ENCODE assay signal across 15 cellular contexts in the genomic region with DNA sequence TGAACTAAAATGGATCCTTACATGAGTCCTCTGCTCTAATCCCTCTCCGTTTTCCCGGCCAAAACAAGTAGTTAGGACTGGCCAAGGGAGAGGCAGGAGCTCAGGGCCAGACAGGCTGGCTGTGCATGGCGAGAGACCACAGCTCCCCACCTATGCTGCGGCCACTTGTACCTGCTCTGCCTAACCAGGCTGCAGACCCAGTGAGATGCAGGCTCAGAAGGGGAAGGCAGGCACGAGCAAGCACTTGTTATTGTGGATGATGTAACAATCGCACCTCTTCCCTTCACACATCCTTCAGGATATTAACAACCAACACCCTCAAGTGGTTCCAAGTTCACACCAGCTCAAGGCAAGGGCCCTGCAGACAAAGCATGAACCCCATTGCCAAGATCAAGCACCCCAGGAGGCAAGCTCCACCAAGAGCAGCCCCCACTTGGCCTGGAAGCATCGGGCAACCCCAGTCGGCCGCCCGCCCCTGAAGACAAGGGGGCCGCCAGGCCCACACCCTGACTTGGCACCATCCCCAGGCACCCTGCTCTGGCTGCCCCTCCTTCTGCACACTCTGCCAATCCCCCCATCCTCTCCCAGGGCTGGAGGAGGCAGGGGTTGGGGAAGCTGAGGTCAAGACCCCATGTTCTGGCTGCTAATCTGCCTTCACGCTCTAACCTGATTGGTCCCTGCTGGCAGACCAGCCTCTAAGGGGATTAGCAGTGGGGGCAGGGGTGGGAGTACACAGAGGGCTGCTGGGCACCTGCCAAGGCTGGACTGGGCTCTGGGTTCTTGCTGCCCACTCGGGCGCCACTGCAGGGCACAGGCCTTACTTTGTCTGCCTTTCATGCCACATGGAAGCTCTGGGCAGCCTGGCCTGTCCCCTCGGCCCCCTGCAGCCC.
"Had no signal": no experiment of that assay in that cellular context is flagged by ENCODE, and none has a peak within 500 bp of the region (broad histone marks: within the 10 kb centered on the region; RNA-seq: fewer than 3 reads in every experiment).

No MANE protein-coding gene starts in this region.

- H3K27me3 ChIP-seq: breast epithelium had no signal

- H3K36me3 ChIP-seq: breast epithelium, pancreas, thoracic aorta had no signal

- H3K4me3 ChIP-seq: breast epithelium, pancreas, thoracic aorta had no signal

- H3K9me3 Mint-ChIP-seq: memory B cell had no signal

- DNase-seq: activated CD4-positive, alpha-beta T cell treated with anti-CD3 and anti-CD28 coated beads, Interleukin-2, amount 50 U/mL, for 4 hours; activated CD4-positive, CD25-positive, alpha-beta regulatory T cell treated with anti-CD3 and anti-CD28 coated beads, Interleukin-2, amount 50 U/mL, for 72 hours; activated CD8-positive, alpha-beta memory T cell treated with anti-CD3 and anti-CD28 coated beads, Interleukin-2, amount 10 ng/mL, durations not matched to agents 7 days and 5 days; activated effector memory CD4-positive, alpha-beta T cell treated with Interleukin-2 at 50 U/mL for 16 hours; activated T-cell treated with anti-CD3 and anti-CD28 coated beads, Interleukin-2, amount 50 U/mL, for 24 hours; foreskin keratinocyte; stimulated activated CD4-positive, alpha-beta T cell treated with anti-CD3 and anti-CD28 coated beads, Interleukin-4, amount 100 ng/mL, for 4 hours; stimulated activated naive CD8-positive, alpha-beta T cell treated with anti-CD3 and anti-CD28 coated beads, Interleukin-15, amount 100 ng/mL, for 72 hours had no signal

- ATAC-seq: activated CD8-positive, alpha-beta memory T cell treated with anti-CD3 and anti-CD28 coated beads, Interleukin-2, amount 10 ng/mL, durations not matched to agents 7 days and 5 days; foreskin keratinocyte; left lobe of liver; stimulated activated naive CD8-positive, alpha-beta T cell treated with anti-CD3 and anti-CD28 coated beads, Interleukin-15, amount 100 ng/mL, for 72 hours had no signal

- H3K36me3 Mint-ChIP-seq: activated naive CD8-positive, alpha-beta T cell; memory B cell had no signal

- H3K27ac Mint-ChIP-seq: activated CD8-positive, alpha-beta memory T cell treated with anti-CD3 and anti-CD28 coated beads, Interleukin-2, amount 10 ng/mL, durations not matched to agents 7 days and 5 days; activated naive CD8-positive, alpha-beta T cell; activated T-cell treated with anti-CD3 and anti-CD28 coated beads, Interleukin-2, amount 50 U/mL, for 24 hours; memory B cell; stimulated activated naive CD8-positive, alpha-beta T cell treated with anti-CD3 and anti-CD28 coated beads, Interleukin-15, amount 100 ng/mL, for 72 hours; T-helper 2 cell treated with Interferon-gamma antibody and Interleukin-4, amounts not matched to agents 5 μg/mL and 100 μg/mL, for 36 hours had no signal

- H3K4me3 Mint-ChIP-seq: activated CD8-positive, alpha-beta memory T cell treated with anti-CD3 and anti-CD28 coated beads, Interleukin-2, amount 10 ng/mL, durations not matched to agents 7 days and 5 days; activated naive CD8-positive, alpha-beta T cell; activated T-cell treated with anti-CD3 and anti-CD28 coated beads, Interleukin-2, amount 50 U/mL, for 24 hours; memory B cell; stimulated activated naive CD8-positive, alpha-beta T cell treated with anti-CD3 and anti-CD28 coated beads, Interleukin-15, amount 100 ng/mL, for 72 hours; T-helper 2 cell treated with Interferon-gamma antibody and Interleukin-4, amounts not matched to agents 5 μg/mL and 100 μg/mL, for 36 hours had no signal
